In the genomic region with DNA sequence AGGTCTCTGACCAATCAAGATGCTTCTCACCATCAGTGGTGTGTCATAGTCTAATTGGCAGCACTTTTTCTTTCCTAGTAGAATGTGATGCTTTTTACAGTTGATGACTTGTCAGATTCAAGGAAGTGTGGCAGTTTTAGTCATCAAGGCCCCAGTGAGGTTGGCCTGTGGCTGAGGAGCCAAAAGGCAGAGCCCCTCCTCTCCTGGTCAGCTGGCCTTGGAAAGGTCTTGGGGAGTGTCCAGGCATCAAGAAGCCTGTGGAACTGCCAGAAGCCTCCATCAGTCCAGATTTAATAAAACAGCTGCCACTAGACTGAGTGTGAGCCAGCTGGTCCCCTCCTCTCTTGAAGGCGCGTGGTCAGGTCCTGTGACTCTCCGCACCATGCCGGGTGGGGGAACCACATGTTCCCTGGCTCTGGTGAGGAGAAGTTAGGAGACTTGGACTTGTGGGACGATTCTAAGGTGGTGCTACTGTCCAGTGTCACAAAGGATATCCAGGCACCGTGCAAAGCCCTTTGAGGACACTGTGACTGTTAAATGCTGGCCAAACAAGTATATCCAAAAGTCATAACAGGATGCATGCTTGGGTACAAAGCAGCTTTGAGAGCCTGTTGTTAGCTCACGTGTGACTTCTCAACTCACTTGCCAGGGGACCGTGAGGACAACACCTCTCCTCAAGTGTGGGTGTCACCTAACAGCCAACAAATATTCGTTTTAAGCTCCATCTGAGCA, we compare ENCODE assay signal across 12 cellular contexts. TPM values are rescaled to one million over a fixed set of nuclear protein-coding genes. Genes with fewer than 3 reads are reported as not detected.
DNase-seq lines count a peak whose midpoint lies in the region; ATAC-seq and FAIRE-seq lines count a peak whose summit lies in the region.
"Had no signal": no experiment of that assay in that cellular context is flagged by ENCODE, and none has a peak within 500 bp of the region (broad histone marks: within the 10 kb centered on the region; RNA-seq: fewer than 3 reads in every experiment).

No MANE protein-coding gene starts in this region.

- H3K27ac ChIP-seq in caudate nucleus (ENCODE audit: low read depth, low read length), result peak overlapping the region; percentile 4
- peak overlapping the region; percentile 96 for H3K27ac ChIP-seq in substantia nigra (ENCODE audit: low read depth, low read length, poor library complexity, severe bottlenecking)

- DNase-seq in M059J (ENCODE audit: low read depth) (peak; percentile 82), caudate nucleus (lab: John Stamatoyannopoulos, UW) (peak in 23 of 61 donors; percentile 19 to 63 (median 38)), kidney tubule cell (ENCODE audit: low spot score) (peak; percentile 76), substantia nigra (lab: John Stamatoyannopoulos, UW) (peak in 19 of 49 donors; percentile 17 to 67 (median 41)), COR-L47 (lab: John Stamatoyannopoulos, UW) (no peak), RCC 7860 (ENCODE audit: low spot score) (no peak)
- DNase-seq: activated CD4-positive, alpha-beta memory T cell treated with anti-CD3 and anti-CD28 coated beads for 36 hours; H7; NCI-H187; stimulated activated CD4-positive, alpha-beta T cell treated with anti-CD3 and anti-CD28 coated beads, Interleukin-4, amount 100 ng/mL, for 4 hours had no signal

- no peak for ATAC-seq in HG03565 (IDR thresholded peaks at IDR 0.05; ENCODE audit: unreplicated experiment)
- ATAC-seq in GM21360 (IDR thresholded peaks at IDR 0.05; ENCODE audit: unreplicated experiment), result no peak

- FAIRE-seq in RCC 7860 (lab: Jason Lieb, UNC), result no peak

RNA-seq across cellular contexts. Expression of gene ANGPTL2, which starts 6.1 kb away (rescaled TPM):
- total RNA-seq in M059J (2014; rRNA removed; shearing (Covaris generic)), result 11.5 and 15.8 TPM in 2 replicates
- total RNA-seq: activated CD4-positive, alpha-beta memory T cell treated with anti-CD3 and anti-CD28 coated beads for 36 hours had no signal

Comparison
In these comparisons a context has a peak if more than half of its experiments do, and no peak if none do; other contexts are left out.
1. DNase-seq: peak in M059J (single experiment) and kidney tubule cell (single experiment); none in COR-L47 (single experiment) and RCC 7860 (single experiment).